ENCODE assay signal across 10 cellular contexts in genomic region chr13:98523455-98524102, GRCh38. TPM values are rescaled to one million over a fixed set of nuclear protein-coding genes. Genes with fewer than 3 reads are reported as not detected.
DNase-seq lines count a peak whose midpoint lies in the region; ATAC-seq, FAIRE-seq and TF ChIP-seq lines count a peak whose summit lies in the region.
"Had no signal": no experiment of that assay in that cellular context is flagged by ENCODE, and none has a peak within 500 bp of the region (broad histone marks: within the 10 kb centered on the region; RNA-seq: fewer than 3 reads in every experiment).

No MANE protein-coding gene starts in this region.

- H3K27ac Mint-ChIP-seq in CD4-positive, CD25-positive, alpha-beta regulatory T cell = peak overlapping the region; percentile 48 to 95 (median 93)
- peak overlapping the region; percentile 77 for H3K27ac Mint-ChIP-seq in activated T-helper 1 cell treated with anti-CD3 and anti-CD28 coated beads, Interleukin-12 subunit alpha, Interleukin-12 subunit beta, Interleukin-2, Interleukin-4 antibody, amounts not matched to agents 30 ng/mL and 10 ng/mL and 1 ng/mL, durations not matched to agents 14 hours and 24 hours and 36 hours
- H3K27ac Mint-ChIP-seq in type B pancreatic cell = no peak overlapping the region

- intact Hi-C loops in activated T-helper 1 cell treated with anti-CD3 and anti-CD28 coated beads, Interleukin-12 subunit alpha, Interleukin-12 subunit beta, Interleukin-2, Interleukin-4 antibody, amounts not matched to agents 30 ng/mL and 10 ng/mL and 1 ng/mL, durations not matched to agents 14 hours and 24 hours and 36 hours (cut with micrococcal nuclease) = no loop called here

- no peak for DNase-seq in CD4-positive, CD25-positive, alpha-beta regulatory T cell
- no peak for DNase-seq in activated T-helper 1 cell treated with anti-CD3 and anti-CD28 coated beads, Interleukin-12 subunit alpha, Interleukin-12 subunit beta, Interleukin-2, Interleukin-4 antibody, amounts not matched to agents 30 ng/mL and 10 ng/mL and 1 ng/mL, durations not matched to agents 14 hours and 24 hours and 36 hours (ENCODE audit: low spot score)
- DNase-seq in type B pancreatic cell (ENCODE audit: extremely low spot score, unreplicated experiment) (no peak), HTR-8/SVneo (ENCODE audit: insufficient read length, low spot score) (no peak), SK-N-DZ (ENCODE audit: low spot score) (no peak)

- peak overlapping the region; percentile 33 to 70 (median 41) for H3K4me3 Mint-ChIP-seq in CD4-positive, CD25-positive, alpha-beta regulatory T cell
- H3K4me3 Mint-ChIP-seq in activated T-helper 1 cell treated with anti-CD3 and anti-CD28 coated beads, Interleukin-12 subunit alpha, Interleukin-12 subunit beta, Interleukin-2, Interleukin-4 antibody, amounts not matched to agents 30 ng/mL and 10 ng/mL and 1 ng/mL, durations not matched to agents 14 hours and 24 hours and 36 hours = no peak overlapping the region
- H3K4me3 Mint-ChIP-seq in type B pancreatic cell = no peak overlapping the region

- no peak for TF ChIP-seq CTCF in type B pancreatic cell (conservative IDR thresholded peaks at IDR 0.05)

- H3K27me3 Mint-ChIP-seq in CD4-positive, CD25-positive, alpha-beta regulatory T cell = no peaks in the 10 kb centered on the region
- no peaks in the 10 kb centered on the region for H3K27me3 Mint-ChIP-seq in activated T-helper 1 cell treated with anti-CD3 and anti-CD28 coated beads, Interleukin-12 subunit alpha, Interleukin-12 subunit beta, Interleukin-2, Interleukin-4 antibody, amounts not matched to agents 30 ng/mL and 10 ng/mL and 1 ng/mL, durations not matched to agents 14 hours and 24 hours and 36 hours (ENCODE audit: insufficient read depth)
- no peaks in the 10 kb centered on the region for H3K27me3 Mint-ChIP-seq in type B pancreatic cell

- FAIRE-seq in HTR-8/SVneo (lab: Jason Lieb, UNC) = no peak

- H3K9me3 ChIP-seq in CD4-positive, CD25-positive, alpha-beta regulatory T cell (ENCODE audit: control insufficient read depth in 2 of 2, low read length in 2 of 2) = no peaks in the 10 kb centered on the region
- H3K9me3 ChIP-seq: tibial nerve had no signal

- H3K4me3 ChIP-seq in CD4-positive, CD25-positive, alpha-beta regulatory T cell (ENCODE audit: low read depth, low read length) = peak overlapping the region; percentile 31
- H3K4me3 ChIP-seq: skin epidermis, tibial nerve had no signal

- peak overlapping the region; percentile 44 for H3K27ac ChIP-seq in CD4-positive, CD25-positive, alpha-beta regulatory T cell (ENCODE audit: insufficient read depth, low read length, poor library complexity, severe bottlenecking)
- H3K27ac ChIP-seq: tibial nerve had no signal

- H3K27me3 ChIP-seq in CD4-positive, CD25-positive, alpha-beta regulatory T cell (ENCODE audit: control insufficient read depth, insufficient read depth, low read length) = no peaks in the 10 kb centered on the region
- H3K27me3 ChIP-seq: tibial nerve had no signal

- peaks cover 2% of the 10 kb centered on the region for H3K36me3 ChIP-seq in CD4-positive, CD25-positive, alpha-beta regulatory T cell (ENCODE audit: control insufficient read depth, insufficient read depth, low read length)
- H3K36me3 ChIP-seq: tibial nerve had no signal

- H3K9me3 Mint-ChIP-seq in CD4-positive, CD25-positive, alpha-beta regulatory T cell = no peaks in the 10 kb centered on the region
- no peaks in the 10 kb centered on the region for H3K9me3 Mint-ChIP-seq in activated T-helper 1 cell treated with anti-CD3 and anti-CD28 coated beads, Interleukin-12 subunit alpha, Interleukin-12 subunit beta, Interleukin-2, Interleukin-4 antibody, amounts not matched to agents 30 ng/mL and 10 ng/mL and 1 ng/mL, durations not matched to agents 14 hours and 24 hours and 36 hours
- no peaks in the 10 kb centered on the region for H3K9me3 Mint-ChIP-seq in type B pancreatic cell

- peaks cover 92% of the 10 kb centered on the region for H3K4me1 ChIP-seq in CD4-positive, CD25-positive, alpha-beta regulatory T cell (ENCODE audit: control insufficient read depth, insufficient read depth, low read length, poor library complexity, severe bottlenecking)

- ATAC-seq in CD4-positive, CD25-positive, alpha-beta regulatory T cell (ENCODE audit: low read depth in 2 of 2) = peak in 1 of 2 donors; percentile 15
- ATAC-seq in GM18909 (IDR thresholded peaks at IDR 0.05; ENCODE audit: poor library complexity, unreplicated experiment) (peak; percentile 56), HG02938 (IDR thresholded peaks at IDR 0.05; ENCODE audit: unreplicated experiment) (peak; percentile 48), HG03097 (IDR thresholded peaks at IDR 0.05; ENCODE audit: low FRiP score, unreplicated experiment) (no peak)

- H3K36me3 Mint-ChIP-seq in CD4-positive, CD25-positive, alpha-beta regulatory T cell = peaks cover 8% of the 10 kb centered on the region
- peaks cover 10% of the 10 kb centered on the region for H3K36me3 Mint-ChIP-seq in activated T-helper 1 cell treated with anti-CD3 and anti-CD28 coated beads, Interleukin-12 subunit alpha, Interleukin-12 subunit beta, Interleukin-2, Interleukin-4 antibody, amounts not matched to agents 30 ng/mL and 10 ng/mL and 1 ng/mL, durations not matched to agents 14 hours and 24 hours and 36 hours (ENCODE audit: low read depth)
- peaks cover 16% of the 10 kb centered on the region for H3K36me3 Mint-ChIP-seq in type B pancreatic cell

- peaks cover 33 to 100% (median 75%) of the 10 kb centered on the region in 4 donors for H3K4me1 Mint-ChIP-seq in CD4-positive, CD25-positive, alpha-beta regulatory T cell
- peaks cover 79% of the 10 kb centered on the region for H3K4me1 Mint-ChIP-seq in activated T-helper 1 cell treated with anti-CD3 and anti-CD28 coated beads, Interleukin-12 subunit alpha, Interleukin-12 subunit beta, Interleukin-2, Interleukin-4 antibody, amounts not matched to agents 30 ng/mL and 10 ng/mL and 1 ng/mL, durations not matched to agents 14 hours and 24 hours and 36 hours (ENCODE audit: low read depth)
- peaks cover 48% of the 10 kb centered on the region for H3K4me1 Mint-ChIP-seq in type B pancreatic cell (ENCODE audit: unreplicated experiment)

RNA-seq across cellular contexts. Expression of gene STK24, which starts 53.3 kb away (rescaled TPM):
- 141 TPM for total RNA-seq in CD4-positive, CD25-positive, alpha-beta regulatory T cell
- polyA plus RNA-seq in CD4-positive, CD25-positive, alpha-beta regulatory T cell = 10 to 100 TPM; 26.7 to 58.4 (median 40.9) TPM
- 135 and 139 TPM in 2 replicates for total RNA-seq in activated T-helper 1 cell treated with anti-CD3 and anti-CD28 coated beads, Interleukin-12 subunit alpha, Interleukin-12 subunit beta, Interleukin-2, Interleukin-4 antibody, amounts not matched to agents 30 ng/mL and 10 ng/mL and 1 ng/mL, durations not matched to agents 14 hours and 24 hours and 36 hours
- total RNA-seq in type B pancreatic cell (ENCODE audit: low replicate concordance) = 121 and 180 TPM in 2 replicates
- polyA plus RNA-seq in SK-N-DZ (2014; cell fraction: cytosol; rRNA removed) = 61.7 and 68.1 TPM in 2 replicates
- polyA plus RNA-seq in SK-N-DZ (2014; cell fraction: nucleus; rRNA removed) = 36.7 and 43.0 TPM in 2 replicates

Comparison
In these comparisons a context has a peak if more than half of its experiments do, and no peak if none do; other contexts are left out.
1. H3K4me3 Mint-ChIP-seq: peak in CD4-positive, CD25-positive, alpha-beta regulatory T cell (4 of 4); none in activated T-helper 1 cell treated with anti-CD3 and anti-CD28 coated beads, Interleukin-12 subunit alpha, Interleukin-12 subunit beta, Interleukin-2, Interleukin-4 antibody, amounts not matched to agents 30 ng/mL and 10 ng/mL and 1 ng/mL, durations not matched to agents 14 hours and 24 hours and 36 hours (single experiment) and type B pancreatic cell (single experiment).